In genomic region chr20:20691477-20691863, GRCh38 we compare ENCODE assay signal across 14 cellular contexts. TPM values are rescaled to one million over a fixed set of nuclear protein-coding genes. Genes with fewer than 3 reads are reported as not detected.
A peak's percentile ranks its signal among the peaks of the same experiment; 100 is the strongest.
DNase-seq lines count a peak whose midpoint lies in the region; ATAC-seq and TF ChIP-seq lines count a peak whose summit lies in the region.
"Had no signal": no experiment of that assay in that cellular context is flagged by ENCODE, and none has a peak within 500 bp of the region (broad histone marks: within the 10 kb centered on the region; RNA-seq: fewer than 3 reads in every experiment).

No MANE protein-coding gene starts in this region.

- TF ChIP-seq CTCF in HL-60 (IDR thresholded peaks at IDR 0.05; ENCODE audit: insufficient read depth, low read length) (no peak), lower lobe of right lung (IDR thresholded peaks at IDR 0.05) (no peak)

- intact Hi-C loops in lower lobe of right lung (cut with DNase I) = no loop called here

- no peaks in the 10 kb centered on the region for H3K36me3 ChIP-seq in lower lobe of right lung
- H3K36me3 ChIP-seq in MG63 = no peaks in the 10 kb centered on the region
- H3K36me3 ChIP-seq: vagina had no signal

- H3K9me3 ChIP-seq in lower lobe of right lung (no peaks in the 10 kb centered on the region), MG63 (no peaks in the 10 kb centered on the region)
- H3K9me3 ChIP-seq: vagina had no signal

- peaks cover 35% of the 10 kb centered on the region for H3K4me1 ChIP-seq in lower lobe of right lung

- TF ChIP-seq POLR2A in GM18505 (IDR thresholded peaks at IDR 0.05; ENCODE audit: borderline replicate concordance, extremely low read depth, insufficient read depth, insufficient read length) = no peak

- ATAC-seq in GM18505 (IDR thresholded peaks at IDR 0.05; ENCODE audit: unreplicated experiment) (peak; percentile 56), GM21390 (IDR thresholded peaks at IDR 0.05; ENCODE audit: unreplicated experiment) (peak; percentile 57), HG02943 (IDR thresholded peaks at IDR 0.05; ENCODE audit: low read depth, unreplicated experiment) (peak; percentile 47), lower lobe of right lung (no peak)
- ATAC-seq: activated naive CD4-positive, alpha-beta T cell treated with anti-CD3 and anti-CD28 coated beads, Interleukin-2, amount 50 U/mL, for 72 hours had no signal

- H3K27me3 ChIP-seq in HL-60 (ENCODE audit: insufficient read depth, poor library complexity, severe bottlenecking) (no peaks in the 10 kb centered on the region), lower lobe of right lung (ENCODE audit: low read depth) (no peaks in the 10 kb centered on the region), MG63 (no peaks in the 10 kb centered on the region)
- H3K27me3 ChIP-seq: vagina had no signal

- H3K4me3 ChIP-seq in HL-60 (replicated peaks; ENCODE audit: insufficient read depth, low read length) (no peak overlapping the region), lower lobe of right lung (no peak overlapping the region), MG63 (no peak overlapping the region)
- H3K4me3 ChIP-seq: vagina had no signal

- H3K27ac ChIP-seq in HL-60 (replicated peaks) (peak overlapping the region; percentile 21; the same call in 1 of the 2 replicates), lower lobe of right lung (no peak overlapping the region)
- H3K27ac ChIP-seq: epithelial cell of prostate, vagina had no signal

- DNase-seq in HL-60 (ENCODE audit: low read depth in 1 of 2, low spot score in 1 of 2) (no peak), lower lobe of right lung (no peak), NCI-H2107 (lab: John Stamatoyannopoulos, UW) (no peak), MG63 (no peak)
- DNase-seq in NK-92 treated with Interleukin-12 subunit alpha and Interleukin-12 subunit beta, amount 100 ng/mL, for 24 hours (lab: John Stamatoyannopoulos, UW) = no peak
- DNase-seq: DND-41, mesenchymal stem cell, NCI-H2227 treated with DMSO at 0.1 percent for 48 hours had no signal

RNA-seq across cellular contexts. Expression of gene RALGAPA2, which starts 21.0 kb away (rescaled TPM):
- 73.8 TPM for total RNA-seq in lower lobe of right lung
- total RNA-seq in MG63 (2014; rRNA removed; shearing (Covaris generic); ENCODE audit: low replicate concordance) = 0.53 and 4.8 TPM in 2 replicates

Comparison
In these comparisons a context has a peak if more than half of its experiments do, and no peak if none do; other contexts are left out.
1. ATAC-seq: peak in GM18505 (single experiment), GM21390 (single experiment) and HG02943 (single experiment); none in lower lobe of right lung (0 of 2).
2. RNA of gene RALGAPA2, which starts 21.0 kb away (total RNA-seq): 73.8 TPM in lower lobe of right lung (single experiment); 0.53 to 4.8 TPM in MG63; every median in the first group is over 10 times any median in the second.